In the genomic region with DNA sequence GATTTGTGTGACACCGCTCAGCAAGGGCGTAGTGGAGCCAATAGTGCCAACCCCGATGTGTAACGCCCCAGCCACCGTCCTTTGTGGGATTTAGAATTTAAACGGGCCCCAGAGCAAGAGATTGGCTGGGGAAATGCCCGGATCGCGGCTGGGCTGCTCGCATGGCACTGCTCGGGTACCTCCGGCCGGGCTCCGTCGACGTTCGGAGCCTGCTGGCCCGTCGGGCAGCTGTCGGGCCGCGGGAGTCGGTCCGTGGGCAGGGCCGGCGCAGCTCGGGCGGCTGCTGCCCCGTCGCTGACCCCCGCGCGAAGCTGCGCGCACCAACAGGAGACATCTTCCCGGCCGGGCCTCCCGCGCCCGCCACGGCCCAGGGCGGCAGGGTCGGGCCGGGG, we compare ENCODE assay signal across 8 cellular contexts. TPM values are rescaled to one million over a fixed set of nuclear protein-coding genes. Genes with fewer than 3 reads are reported as not detected.
A peak's percentile ranks its signal among the peaks of the same experiment; 100 is the strongest.
DNase-seq lines count a peak whose midpoint lies in the region; ATAC-seq, FAIRE-seq and TF ChIP-seq lines count a peak whose summit lies in the region.

No MANE protein-coding gene starts in this region.

- POLR2A ChIA-PET in HepG2 (lab: Yijun Ruan, JAX): interaction anchor here (0.9 kb wide), 1 partner anchor 30 kb away, joined by 4 read pairs; no protein-coding TSS in a partner anchor

- H3K9me2 ChIP-seq in GM23338 (ENCODE audit: insufficient read depth): no peaks in the 10 kb centered on the region

- H3K4me1 Mint-ChIP-seq in GM23338 (peaks cover 37% of the 10 kb centered on the region), T-helper 17 cell (peaks cover 16% of the 10 kb centered on the region)

- H3K9me3 ChIP-seq in T-helper 17 cell (ENCODE audit: control insufficient read depth, low read length, poor library complexity, severe bottlenecking) (no peaks in the 10 kb centered on the region), HepG2 (ENCODE audit: low read length) (no peaks in the 10 kb centered on the region)

- TF ChIP-seq EP300 in HepG2 (IDR thresholded peaks at IDR 0.05; ENCODE audit: low read depth in 2 of 2, low read length in 2 of 2) (no peak), HepG2 (CRISPR knock-in tag; IDR thresholded peaks at IDR 0.05; ENCODE audit: borderline replicate concordance) (no peak)

- H3K4me1 ChIP-seq in GM23338 (ENCODE audit: insufficient read depth) (peaks cover 24% of the 10 kb centered on the region), HepG2 (ENCODE audit: insufficient read depth, low read length) (peaks cover 56% of the 10 kb centered on the region)

- CTCF ChIA-PET in HepG2 (lab: Yijun Ruan, JAX; ENCODE audit: low intra/inter-chr PET ratio, low total read pairs): no interaction called here

- ATAC-seq in GM23338 (peak; percentile 6), T-helper 17 cell (no peak), HepG2 (no peak)

- no TSS peak for BruUV-seq in HepG2 (replicated peaks; lab: Mats Ljungman, UMichigan)

- no peak for TF ChIP-seq CTCF in GM23338 (conservative IDR thresholded peaks at IDR 0.05; ENCODE audit: low read depth in 2 of 2)
- TF ChIP-seq CTCF in HepG2 (CRISPR knock-in tag; IDR thresholded peaks at IDR 0.05): no peak

- H3K27me3 Mint-ChIP-seq in GM23338 (ENCODE audit: insufficient read depth, low read depth, poor library complexity) (peaks cover 5% of the 10 kb centered on the region), T-helper 17 cell (no peaks in the 10 kb centered on the region)

- 0 out of 2 replicates have a peak, but pooled peaks cover 4% of the 10 kb centered on the region for H3K36me3 ChIP-seq in GM23338 (ENCODE audit: insufficient read depth)
- no peaks in the 10 kb centered on the region for H3K36me3 ChIP-seq in HepG2 (replicated peaks in 1 of 2; ENCODE audit: control insufficient read depth in 1 of 2, insufficient read depth in 2 of 2, low read length in 2 of 2)

- H3K9me3 Mint-ChIP-seq in GM23338: 0 out of 3 replicates have a peak, but pooled peaks cover 2% of the 10 kb centered on the region

- 0 out of 2 replicates have a peak, but pooled peaks cover 6% of the 10 kb centered on the region for H3F3A ChIP-seq in GM23338 (replicated peaks; ENCODE audit: low read depth)

- H3K79me2 ChIP-seq in GM23338 (replicated peaks; ENCODE audit: insufficient read depth): peaks cover 31% of the 10 kb centered on the region
- peaks cover 30% of the 10 kb centered on the region for H3K79me2 ChIP-seq in HepG2 (ENCODE audit: insufficient read depth, low read length)

- intact Hi-C loops in HepG2 (cut with micrococcal nuclease; ENCODE audit: unreplicated experiment): loop anchor here (5.0 to 10.0 kb wide), 2 partner anchors 35 to 197 kb away; no protein-coding TSS in a partner anchor

- H3K27ac Mint-ChIP-seq in GM23338: 0 out of 2 replicates have a peak overlapping the region, but pooled peaks have one; percentile 77
- no peak overlapping the region for H3K27ac Mint-ChIP-seq in T-helper 17 cell

- no peak for TF ChIP-seq RAD21 in HepG2 (CRISPR knock-in tag; IDR thresholded peaks at IDR 0.05)

- no peak for TF ChIP-seq POLR2A in HepG2 (IDR thresholded peaks at IDR 0.05; ENCODE audit: insufficient read depth in 1 of 2, low read depth in 2 of 2, low read length in 2 of 2)

- no peak overlapping the region for H3K27ac ChIP-seq in GM23338 (ENCODE audit: low read depth)
- no peak overlapping the region for H3K27ac ChIP-seq in HepG2 (ENCODE audit: extremely low read length, insufficient read depth, low read length)

- in situ Hi-C loops in HepG2 (cut with HindIII; ENCODE audit: extremely low pct_ligation_motif_present, low pct_unique_long_range_greater_than_20kb): no loop called here

- H3K36me3 Mint-ChIP-seq in GM23338 (ENCODE audit: low read depth) (peaks cover 10% of the 10 kb centered on the region), T-helper 17 cell (ENCODE audit: low read depth) (no peaks in the 10 kb centered on the region)

- H3K9ac ChIP-seq in HepG2 (ENCODE audit: insufficient read depth, low read depth, low read length): no peak overlapping the region

- H2AFZ ChIP-seq in GM23338 (peak overlapping the region; percentile 93), HepG2 (ENCODE audit: low read length) (no peak overlapping the region)

- DNase-seq in GM23338 (ENCODE audit: low spot score): peak; percentile 69
- peak; percentile 22 to 30 (median 27) for DNase-seq in T-helper 17 cell
- DNase-seq in central memory CD4-positive, alpha-beta T cell: peak; percentile 33
- no peak for DNase-seq in HepG2 (ENCODE audit: low spot score)
- peak; percentile 17 for DNase-seq in stimulated activated CD8-positive, alpha-beta memory T cell treated with anti-CD3 and anti-CD28 coated beads, Interleukin-15, amount 100 ng/mL, for 24 hours (ENCODE audit: low read depth)
- DNase-seq in NCI-H2029 treated with DMSO at 0.1 percent for 48 hours (lab: John Stamatoyannopoulos, UW): no peak
- no peak for DNase-seq in foreskin melanocyte
- DNase-seq in D341Med (ENCODE audit: low spot score): no peak

- H3K4me3 Mint-ChIP-seq in GM23338: peak overlapping the region; percentile 79
- H3K4me3 Mint-ChIP-seq in T-helper 17 cell: peak overlapping the region; percentile 83

- 94% methylated on average over 10 of the region's 44 CpGs for WGBS in HepG2 (ENCODE audit: low lambda C conversion rate)

- H3K27me3 ChIP-seq in GM23338 (ENCODE audit: insufficient read depth) (peaks cover 10% of the 10 kb centered on the region), HepG2 (ENCODE audit: control insufficient read depth in 1 of 2, insufficient read depth in 2 of 2, low read length in 2 of 2) (no peaks in the 10 kb centered on the region)

- peaks cover 13% of the 10 kb centered on the region for H4K20me1 ChIP-seq in GM23338 (replicated peaks; ENCODE audit: insufficient read depth)
- peaks cover 16% of the 10 kb centered on the region for H4K20me1 ChIP-seq in HepG2 (ENCODE audit: insufficient read depth, low read length)

- no peak for FAIRE-seq in HepG2 (lab: Jason Lieb, UNC)

- H3K4me2 ChIP-seq in GM23338 (peak overlapping the region; percentile 79), HepG2 (ENCODE audit: low read depth, low read length) (peak overlapping the region; percentile 35)

- peak overlapping the region; percentile 53 for H3K4me3 ChIP-seq in GM23338
- H3K4me3 ChIP-seq in HepG2 (replicated peaks in 1 of 3; ENCODE audit: insufficient read depth in 1 of 3, low read depth in 2 of 3, low read length in 3 of 3): no peak overlapping the region

TF ChIP-seq in GM23338, 12 proteins besides CTCF, POLR2A, EP300 and RAD21 (continues in another document):
- TF ChIP-seq EZH2 (IDR thresholded peaks at IDR 0.05; ENCODE audit: low read depth, unreplicated experiment): no peak
- TF ChIP-seq EZH2phosphoT487 (IDR thresholded peaks at IDR 0.05; ENCODE audit: unreplicated experiment): no peak

TF ChIP-seq in HepG2, 621 proteins besides CTCF, POLR2A, EP300 and RAD21:
- TF ChIP-seq ZBTB38 (CRISPR knock-in tag; IDR thresholded peaks at IDR 0.05) (peak; percentile 56; the same call in 1 of the 2 replicates), ZNF460 (CRISPR knock-in tag; IDR thresholded peaks at IDR 0.05; ENCODE audit: borderline replicate concordance) (no peak), KMT2B (CRISPR knock-in tag; IDR thresholded peaks at IDR 0.05) (no peak), ARNT2 (CRISPR knock-in tag; IDR thresholded peaks at IDR 0.05; ENCODE audit: low read depth) (no peak)
- TF ChIP-seq, protein P1, sequence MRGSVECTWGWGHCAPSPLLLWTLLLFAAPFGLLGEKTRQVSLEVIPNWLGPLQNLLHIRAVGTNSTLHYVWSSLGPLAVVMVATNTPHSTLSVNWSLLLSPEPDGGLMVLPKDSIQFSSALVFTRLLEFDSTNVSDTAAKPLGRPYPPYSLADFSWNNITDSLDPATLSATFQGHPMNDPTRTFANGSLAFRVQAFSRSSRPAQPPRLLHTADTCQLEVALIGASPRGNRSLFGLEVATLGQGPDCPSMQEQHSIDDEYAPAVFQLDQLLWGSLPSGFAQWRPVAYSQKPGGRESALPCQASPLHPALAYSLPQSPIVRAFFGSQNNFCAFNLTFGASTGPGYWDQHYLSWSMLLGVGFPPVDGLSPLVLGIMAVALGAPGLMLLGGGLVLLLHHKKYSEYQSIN (CRISPR knock-in tag; IDR thresholded peaks at IDR 0.05; ENCODE audit: borderline replicate concordance): no peak
TF ChIP-seq in HepG2: peak in this region for 1.

RNA-seq across cellular contexts. Expression of a gene that starts 1.4 kb away (rescaled TPM):
- total RNA-seq in GM23338 (2014; rRNA removed; shearing (Covaris generic)): 38.0 and 54.1 TPM in 2 replicates
- 24.2 and 25.0 TPM in 2 replicates for polyA plus RNA-seq in GM23338 (2016; fragmentation: Nextera tagmentation; extraction: Ambion mirVana)
- 100 to 1,000 TPM; 366 to 425 TPM for total RNA-seq in T-helper 17 cell
- 21.0 and 31.4 TPM in 2 replicates for total RNA-seq in HepG2 (2016; rRNA removed; fragmentation: Illumina TruSeq; extraction: Trizol)
- 7.4 and 8.4 TPM in 2 replicates for total RNA-seq in HepG2 (2016; cell fraction: cytosol; rRNA removed; fragmentation: Illumina TruSeq; extraction: Trizol; ENCODE audit: low read depth)
- 17.7 and 29.6 TPM in 2 replicates for total RNA-seq in HepG2 (2016; cell fraction: insoluble cytoplasmic fraction; rRNA removed; fragmentation: Illumina TruSeq; extraction: Trizol)
- total RNA-seq in HepG2 (2016; cell fraction: membrane; rRNA removed; fragmentation: Illumina TruSeq; extraction: Trizol): 9.0 and 10.2 TPM in 2 replicates
- 45.9 and 47.8 TPM in 2 replicates for total RNA-seq in HepG2 (2016; cell fraction: nucleus; rRNA removed; fragmentation: Illumina TruSeq; extraction: Trizol)
- 31.3 and 37.3 TPM in 2 replicates for polyA plus RNA-seq in HepG2 (2011; rRNA removed)
- polyA plus RNA-seq in HepG2 (2011; cell fraction: cytosol; rRNA removed): 18.3 and 18.5 TPM in 2 replicates
- 81.7 and 92.6 TPM in 2 replicates for polyA plus RNA-seq in HepG2 (2011; cell fraction: nucleus; rRNA removed)
- polyA plus RNA-seq in HepG2 (2012): 21.6 and 22.9 TPM in 2 replicates
- polyA plus RNA-seq in HepG2 (2016; cell fraction: cytosol; fragmentation: Illumina TruSeq; extraction: Trizol; ENCODE audit: low read depth): 1.5 and 1.9 TPM in 2 replicates
- polyA plus RNA-seq in HepG2 (2016; cell fraction: insoluble cytoplasmic fraction; fragmentation: Illumina TruSeq; extraction: Trizol; ENCODE audit: low read depth): 14.9 and 18.8 TPM in 2 replicates
- polyA plus RNA-seq in HepG2 (2016; cell fraction: membrane; fragmentation: Illumina TruSeq; extraction: Trizol; ENCODE audit: low read depth): 4.6 and 4.7 TPM in 2 replicates
- 60.3 and 65.7 TPM in 2 replicates for polyA plus RNA-seq in HepG2 (2016; cell fraction: nucleus; fragmentation: Illumina TruSeq; extraction: Trizol; ENCODE audit: insufficient read depth, low read depth)
- polyA minus RNA-seq in HepG2 (2011; rRNA and poly(A)+ RNA removed; ENCODE audit: low replicate concordance): 64.9 and 123 TPM in 2 replicates
- 23.3 and 29.3 TPM in 2 replicates for polyA minus RNA-seq in HepG2 (2011; cell fraction: cytosol; rRNA and poly(A)+ RNA removed)
- 81.8 and 91.5 TPM in 2 replicates for polyA minus RNA-seq in HepG2 (2011; cell fraction: nucleus; rRNA and poly(A)+ RNA removed)

Comparison
In these comparisons a context has a peak if more than half of its experiments do, and no peak if none do; other contexts are left out.
1. DNase-seq: peak in GM23338 (single experiment), T-helper 17 cell (3 of 3), central memory CD4-positive, alpha-beta T cell (single experiment) and stimulated activated CD8-positive, alpha-beta memory T cell treated with anti-CD3 and anti-CD28 coated beads, Interleukin-15, amount 100 ng/mL, for 24 hours (single experiment); none in HepG2 (single experiment), NCI-H2029 treated with DMSO at 0.1 percent for 48 hours (single experiment), foreskin melanocyte (single experiment) and D341Med (single experiment).